In genomic region chr14:91302391-91302790, GRCh38 we compare ENCODE assay signal across 14 cellular contexts. TPM values are rescaled to one million over a fixed set of nuclear protein-coding genes. Genes with fewer than 3 reads are reported as not detected.
DNase-seq lines count a peak whose midpoint lies in the region; ATAC-seq and TF ChIP-seq lines count a peak whose summit lies in the region.
"Had no signal": no experiment of that assay in that cellular context is flagged by ENCODE, and none has a peak within 500 bp of the region (broad histone marks: within the 10 kb centered on the region; RNA-seq: fewer than 3 reads in every experiment).

No MANE protein-coding gene starts in this region.

- no peaks in the 10 kb centered on the region for H3K27me3 Mint-ChIP-seq in stimulated activated naive CD8-positive, alpha-beta T cell treated with anti-CD3 and anti-CD28 coated beads, Interleukin-15, Interleukin-2, amounts not matched to agents 100 ng/mL and 50 ng/mL, for 24 hours

- peak; percentile 52 for DNase-seq in stimulated activated CD4-positive, alpha-beta T cell treated with anti-CD3 and anti-CD28 coated beads, Interleukin-4, amount 100 ng/mL, for 24 hours
- DNase-seq in stimulated activated CD4-positive, alpha-beta T cell treated with anti-CD3 and anti-CD28 coated beads, Interleukin-4, amount 100 ng/mL, for 4 hours, result no peak
- peak in 1 of 2 donors; percentile 31 for DNase-seq in activated naive CD4-positive, alpha-beta T cell treated with anti-CD3 and anti-CD28 coated beads, Interleukin-2, amount 50 U/mL, for 72 hours (ENCODE audit: low spot score in 2 of 2)
- no peak for DNase-seq in erythroblast (lab: John Stamatoyannopoulos, UW)
- no peak for DNase-seq in activated gamma-delta T cell (lab: John Stamatoyannopoulos, UW)
- DNase-seq: AML-193, anterior cingulate cortex, colonic mucosa, hippocampal formation, left colon, NCI-H446 had no signal

- ATAC-seq in HG02884 (IDR thresholded peaks at IDR 0.05; ENCODE audit: unreplicated experiment) (peak; percentile 71), HG02973 (IDR thresholded peaks at IDR 0.05; ENCODE audit: unreplicated experiment) (no peak)
- ATAC-seq in activated naive CD4-positive, alpha-beta T cell treated with anti-CD3 and anti-CD28 coated beads, Interleukin-2, amount 50 U/mL, for 72 hours, result peak; percentile 80 to 82

- H3K27ac Mint-ChIP-seq in activated naive CD4-positive, alpha-beta T cell treated with anti-CD3 and anti-CD28 coated beads, Interleukin-2, amount 50 U/mL, for 72 hours, result peak overlapping the region; percentile 95
- peak overlapping the region; percentile 96 for H3K27ac Mint-ChIP-seq in stimulated activated naive CD8-positive, alpha-beta T cell treated with anti-CD3 and anti-CD28 coated beads, Interleukin-15, Interleukin-2, amounts not matched to agents 100 ng/mL and 50 ng/mL, for 24 hours

- no peak for TF ChIP-seq POLR2A in erythroblast (IDR thresholded peaks at IDR 0.05; ENCODE audit: low read length)

- peaks cover 53% of the 10 kb centered on the region for H3K4me1 Mint-ChIP-seq in stimulated activated naive CD8-positive, alpha-beta T cell treated with anti-CD3 and anti-CD28 coated beads, Interleukin-15, Interleukin-2, amounts not matched to agents 100 ng/mL and 50 ng/mL, for 24 hours (ENCODE audit: low read depth)

- no peaks in the 10 kb centered on the region for H3K9me3 Mint-ChIP-seq in activated naive CD4-positive, alpha-beta T cell treated with anti-CD3 and anti-CD28 coated beads, Interleukin-2, amount 50 U/mL, for 72 hours
- H3K9me3 Mint-ChIP-seq in stimulated activated naive CD8-positive, alpha-beta T cell treated with anti-CD3 and anti-CD28 coated beads, Interleukin-15, Interleukin-2, amounts not matched to agents 100 ng/mL and 50 ng/mL, for 24 hours, result no peaks in the 10 kb centered on the region

- peak overlapping the region; percentile 73 for H3K4me3 Mint-ChIP-seq in stimulated activated naive CD8-positive, alpha-beta T cell treated with anti-CD3 and anti-CD28 coated beads, Interleukin-15, Interleukin-2, amounts not matched to agents 100 ng/mL and 50 ng/mL, for 24 hours

- H3K36me3 Mint-ChIP-seq in activated naive CD4-positive, alpha-beta T cell treated with anti-CD3 and anti-CD28 coated beads, Interleukin-2, amount 50 U/mL, for 72 hours, result peaks cover 47 to 57% of the 10 kb centered on the region in 2 donors
- H3K36me3 Mint-ChIP-seq in stimulated activated naive CD8-positive, alpha-beta T cell treated with anti-CD3 and anti-CD28 coated beads, Interleukin-15, Interleukin-2, amounts not matched to agents 100 ng/mL and 50 ng/mL, for 24 hours (ENCODE audit: low read depth), result peaks cover 82% of the 10 kb centered on the region

RNA-seq across cellular contexts. Expression of gene GPR68, which starts 57.9 kb away (rescaled TPM):
- total RNA-seq in activated naive CD4-positive, alpha-beta T cell treated with anti-CD3 and anti-CD28 coated beads, Interleukin-2, amount 50 U/mL, for 72 hours, result 10 to 100 TPM in 1 of 2 donors, 1 to 10 TPM in 1; 4.6 to 12.7 TPM
